Comparison of ENCODE assay signal across 27 cellular contexts in genomic region chr4:61872983-61873382, GRCh38.
"Had no signal": no experiment of that assay in that cellular context is flagged by ENCODE, and none has a peak within 500 bp of the region (broad histone marks: within the 10 kb centered on the region; RNA-seq: fewer than 3 reads in every experiment).

No MANE protein-coding gene starts in this region.

- H3K4me3 ChIP-seq: body of pancreas, cardiac muscle cell, coronary artery, gastrocnemius medialis, hepatocyte, right lobe of liver, thoracic aorta had no signal

- H3K4me1 ChIP-seq: body of pancreas, gastrocnemius medialis, right lobe of liver had no signal

- H3K27ac Mint-ChIP-seq: activated CD4-positive, alpha-beta memory T cell treated with anti-CD3 and anti-CD28 coated beads, Interleukin-2, amount 10 ng/mL, durations not matched to agents 7 days and 5 days; activated CD4-positive, alpha-beta T cell treated with anti-CD3 and anti-CD28 coated beads, Interleukin-2, amount 10 ng/mL, durations not matched to agents 7 days and 5 days; activated naive CD4-positive, alpha-beta T cell treated with anti-CD3 and anti-CD28 coated beads, Interleukin-2, amount 50 U/mL, for 24 hours; activated T-helper 17 cell treated with anti-CD3 and anti-CD28 coated beads, Interleukin-2, amount 50 U/mL, for 72 hours; effector memory CD8-positive, alpha-beta T cell; memory B cell; natural killer cell; stimulated activated naive CD8-positive, alpha-beta T cell treated with anti-CD3 and anti-CD28 coated beads, Interleukin-15, Interleukin-2, amounts not matched to agents 100 ng/mL and 50 ng/mL, for 24 hours; T-helper 1 cell treated with Interleukin-12 subunit alpha and Interleukin-12 subunit beta and Interleukin-4 antibody, amounts not matched to agents 30 μg/mL and 1 μg/mL, for 36 hours had no signal

- H3K36me3 Mint-ChIP-seq: activated naive CD4-positive, alpha-beta T cell treated with anti-CD3 and anti-CD28 coated beads, Interleukin-2, amount 50 U/mL, for 24 hours; memory B cell; natural killer cell had no signal

- DNase-seq: activated CD4-positive, alpha-beta memory T cell treated with anti-CD3 and anti-CD28 coated beads, Interleukin-2, amount 10 ng/mL, durations not matched to agents 7 days and 5 days; activated CD4-positive, alpha-beta T cell treated with anti-CD3 and anti-CD28 coated beads, Interleukin-2, amount 10 ng/mL, durations not matched to agents 7 days and 5 days; activated CD8-positive, alpha-beta memory T cell treated with anti-CD3 and anti-CD28 coated beads, Interleukin-2, amount 50 U/mL, for 48 hours; activated T-cell treated with anti-CD3 and anti-CD28 coated beads, Interleukin-2, amount 50 U/mL, for 4 hours; body of pancreas; effector memory CD8-positive, alpha-beta T cell; erythroblast; gastrocnemius medialis; kidney; left colon; natural killer cell; right lobe of liver; stimulated activated CD4-positive, alpha-beta T cell treated with anti-CD3 and anti-CD28 coated beads, Interleukin-12 subunit alpha, Interleukin-12 subunit beta, amount 100 ng/mL, for 4 hours; stimulated activated CD4-positive, alpha-beta T cell treated with anti-CD3 and anti-CD28 coated beads, Interleukin-4, amount 100 ng/mL, for 1 hour; T-helper 9 cell; trophoblast cell; WERI-Rb-1 had no signal

- H3K79me2 ChIP-seq: hepatocyte had no signal

- H3K4me2 ChIP-seq: hepatocyte had no signal

- H3K27me3 Mint-ChIP-seq: activated CD4-positive, alpha-beta memory T cell treated with anti-CD3 and anti-CD28 coated beads, Interleukin-2, amount 10 ng/mL, durations not matched to agents 7 days and 5 days; activated CD4-positive, alpha-beta T cell treated with anti-CD3 and anti-CD28 coated beads, Interleukin-2, amount 10 ng/mL, durations not matched to agents 7 days and 5 days; activated naive CD4-positive, alpha-beta T cell treated with anti-CD3 and anti-CD28 coated beads, Interleukin-2, amount 50 U/mL, for 24 hours; activated T-helper 17 cell treated with anti-CD3 and anti-CD28 coated beads, Interleukin-2, amount 50 U/mL, for 72 hours; effector memory CD8-positive, alpha-beta T cell; memory B cell; stimulated activated naive CD8-positive, alpha-beta T cell treated with anti-CD3 and anti-CD28 coated beads, Interleukin-15, Interleukin-2, amounts not matched to agents 100 ng/mL and 50 ng/mL, for 24 hours had no signal

- H3K4me3 Mint-ChIP-seq: activated CD4-positive, alpha-beta memory T cell treated with anti-CD3 and anti-CD28 coated beads, Interleukin-2, amount 10 ng/mL, durations not matched to agents 7 days and 5 days; activated CD4-positive, alpha-beta T cell treated with anti-CD3 and anti-CD28 coated beads, Interleukin-2, amount 10 ng/mL, durations not matched to agents 7 days and 5 days; activated naive CD4-positive, alpha-beta T cell treated with anti-CD3 and anti-CD28 coated beads, Interleukin-2, amount 50 U/mL, for 24 hours; activated T-cell treated with anti-CD3 and anti-CD28 coated beads, Interleukin-2, amount 50 U/mL, for 4 hours; activated T-helper 17 cell treated with anti-CD3 and anti-CD28 coated beads, Interleukin-2, amount 50 U/mL, for 72 hours; effector memory CD8-positive, alpha-beta T cell; memory B cell; natural killer cell; stimulated activated naive CD8-positive, alpha-beta T cell treated with anti-CD3 and anti-CD28 coated beads, Interleukin-15, Interleukin-2, amounts not matched to agents 100 ng/mL and 50 ng/mL, for 24 hours; T-helper 1 cell treated with Interleukin-12 subunit alpha and Interleukin-12 subunit beta and Interleukin-4 antibody, amounts not matched to agents 30 μg/mL and 1 μg/mL, for 36 hours had no signal

- H3K9me3 Mint-ChIP-seq: activated CD4-positive, alpha-beta memory T cell treated with anti-CD3 and anti-CD28 coated beads, Interleukin-2, amount 10 ng/mL, durations not matched to agents 7 days and 5 days had no signal

- H3K4me1 Mint-ChIP-seq: activated CD4-positive, alpha-beta memory T cell treated with anti-CD3 and anti-CD28 coated beads, Interleukin-2, amount 10 ng/mL, durations not matched to agents 7 days and 5 days; activated CD4-positive, alpha-beta T cell treated with anti-CD3 and anti-CD28 coated beads, Interleukin-2, amount 10 ng/mL, durations not matched to agents 7 days and 5 days; activated naive CD4-positive, alpha-beta T cell treated with anti-CD3 and anti-CD28 coated beads, Interleukin-2, amount 50 U/mL, for 24 hours; activated T-helper 17 cell treated with anti-CD3 and anti-CD28 coated beads, Interleukin-2, amount 50 U/mL, for 72 hours; memory B cell; natural killer cell had no signal

- H3K27me3 ChIP-seq: body of pancreas, cardiac muscle cell, gastrocnemius medialis, hepatocyte, right lobe of liver had no signal

- ATAC-seq: activated CD4-positive, CD25-positive, alpha-beta regulatory T cell treated with anti-CD3 and anti-CD28 coated beads, Interleukin-2, amount 50 U/mL, for 24 hours; activated T-cell treated with anti-CD3 and anti-CD28 coated beads, Interleukin-2, amount 50 U/mL, for 4 hours; activated T-helper 17 cell treated with anti-CD3 and anti-CD28 coated beads, Interleukin-2, amount 50 U/mL, for 72 hours; body of pancreas; effector memory CD8-positive, alpha-beta T cell; gastrocnemius medialis; left colon; natural killer cell; right lobe of liver had no signal

- H3K36me3 ChIP-seq: cardiac muscle cell, gastrocnemius medialis, right lobe of liver, thoracic aorta, WERI-Rb-1 had no signal

- H3K9me3 ChIP-seq: body of pancreas, gastrocnemius medialis, right lobe of liver, thoracic aorta had no signal

- H2AFZ ChIP-seq: hepatocyte had no signal

- H3K27ac ChIP-seq: body of pancreas, cardiac muscle cell, coronary artery, gastrocnemius medialis, hepatocyte, right lobe of liver, thoracic aorta, WERI-Rb-1 had no signal
